8 cellular contexts compared by ENCODE assay signal in genomic region chr17:4968916-4969550, GRCh38. TPM values are rescaled to one million over a fixed set of nuclear protein-coding genes. Genes with fewer than 3 reads are reported as not detected.
DNase-seq lines count a peak whose midpoint lies in the region; ATAC-seq and TF ChIP-seq lines count a peak whose summit lies in the region.

No MANE protein-coding gene starts in this region.

- no peak for ATAC-seq in GM18873 (IDR thresholded peaks at IDR 0.05; ENCODE audit: low FRiP score, unreplicated experiment)
- ATAC-seq in HG03354 (IDR thresholded peaks at IDR 0.05; ENCODE audit: poor library complexity, severe bottlenecking, unreplicated experiment): no peak

- H3K9ac ChIP-seq in muscle layer of colon (ENCODE audit: low read length): peak overlapping the region; percentile 67

- H3K4me1 ChIP-seq in muscle layer of colon (ENCODE audit: insufficient read depth, low read length): peaks cover 32% of the 10 kb centered on the region

- DNase-seq in ELR (ENCODE audit: low read depth) (peak; percentile 95), NCI-H460 (ENCODE audit: extremely low read depth, low read depth) (peak; percentile 95), caudate nucleus (lab: John Stamatoyannopoulos, UW) (peak in 7 of 61 donors; percentile 16 to 51 (median 44)), GM10266 (ENCODE audit: extremely low spot score) (no peak), mucosa of gallbladder (ENCODE audit: low spot score) (no peak)

- H3K9me3 ChIP-seq in muscle layer of colon (ENCODE audit: low read length): no peaks in the 10 kb centered on the region

- no peak for TF ChIP-seq CTCF in GM10266 (IDR thresholded peaks at IDR 0.05; ENCODE audit: control insufficient read depth, insufficient read depth, low read depth, missing control alignments)

- no peaks in the 10 kb centered on the region for H3K27me3 ChIP-seq in muscle layer of colon (ENCODE audit: control insufficient read depth in 1 of 2, insufficient read depth in 2 of 2, low read length in 2 of 2)

- peaks cover 43% of the 10 kb centered on the region for H3K36me3 ChIP-seq in muscle layer of colon (ENCODE audit: insufficient read depth, low read length)

- peak overlapping the region; percentile 30 for H3K27ac ChIP-seq in caudate nucleus (ENCODE audit: low read depth, low read length)
- peak overlapping the region; percentile 95 for H3K27ac ChIP-seq in muscle layer of colon (ENCODE audit: low read depth, low read length)

- H3K4me3 ChIP-seq in muscle layer of colon (ENCODE audit: low read depth in 1 of 2, low read length in 2 of 2): peak overlapping the region; percentile 8 to 87

RNA-seq across cellular contexts. Expression of gene SPAG7, which starts 1.4 kb away (rescaled TPM):
- 56.0 and 57.1 TPM in 2 replicates for total RNA-seq in NCI-H460 (2014; rRNA removed; shearing (Covaris generic))
- polyA plus RNA-seq in NCI-H460 (2014; cell fraction: nucleus; rRNA removed): 50.5 and 56.5 TPM in 2 replicates
- total RNA-seq in mucosa of gallbladder: 54.2 TPM

RNA-seq across cellular contexts. Expression of gene ENO3, which starts 18.1 kb away (rescaled TPM):
- 5.4 and 7.5 TPM in 2 replicates for total RNA-seq in NCI-H460 (2014; rRNA removed; shearing (Covaris generic))
- polyA plus RNA-seq in NCI-H460 (2014; cell fraction: nucleus; rRNA removed): 19.7 and 21.4 TPM in 2 replicates
- total RNA-seq in mucosa of gallbladder: 7.5 TPM

RNA-seq across cellular contexts. Expression of gene CAMTA2, which starts 18.4 kb away (rescaled TPM):
- total RNA-seq in NCI-H460 (2014; rRNA removed; shearing (Covaris generic)): 54.5 and 59.9 TPM in 2 replicates
- polyA plus RNA-seq in NCI-H460 (2014; cell fraction: nucleus; rRNA removed): 12.7 and 13.2 TPM in 2 replicates
- total RNA-seq in mucosa of gallbladder: 68.0 TPM

RNA-seq across cellular contexts. Expression of gene PFN1, which starts 20.7 kb away (rescaled TPM):
- 960 and 1,088 TPM in 2 replicates for total RNA-seq in NCI-H460 (2014; rRNA removed; shearing (Covaris generic))
- 566 and 812 TPM in 2 replicates for polyA plus RNA-seq in NCI-H460 (2014; cell fraction: nucleus; rRNA removed)
- total RNA-seq in mucosa of gallbladder: 484 TPM

RNA-seq across cellular contexts. Expression of gene INCA1, which starts 28.3 kb away (rescaled TPM):
- not detected in 2 replicates for total RNA-seq in NCI-H460 (2014; rRNA removed; shearing (Covaris generic))
- polyA plus RNA-seq in NCI-H460 (2014; cell fraction: nucleus; rRNA removed): 0.19 TPM in 1 of 2 replicates, not detected in the other
- 1.4 TPM for total RNA-seq in mucosa of gallbladder

Comparison
In these comparisons a context has a peak if more than half of its experiments do, and no peak if none do; other contexts are left out.
1. DNase-seq: peak in ELR (single experiment) and NCI-H460 (single experiment); none in GM10266 (single experiment) and mucosa of gallbladder (single experiment).